In genomic region chrX:49741501-49741900, GRCh38 we compare ENCODE assay signal across 1 cellular context.
A peak's percentile ranks its signal among the peaks of the same experiment; 100 is the strongest.
TF ChIP-seq lines count a peak whose summit lies in the region.

No MANE protein-coding gene starts in this region.

TF ChIP-seq in HEK293, 187 proteins besides CTCF, POLR2A, EP300 and RAD21 (continued from another document):
- peak; percentile 78 for TF ChIP-seq ZNF518A (tag by site-specific recombination; conservative IDR thresholded peaks at IDR 0.05; ENCODE audit: low read depth)
TF ChIP-seq in HEK293: peak in this region for 16; not testable (repeated sequence) for 171.
